Comparison of ENCODE assay signal across 10 cellular contexts in the genomic region with DNA sequence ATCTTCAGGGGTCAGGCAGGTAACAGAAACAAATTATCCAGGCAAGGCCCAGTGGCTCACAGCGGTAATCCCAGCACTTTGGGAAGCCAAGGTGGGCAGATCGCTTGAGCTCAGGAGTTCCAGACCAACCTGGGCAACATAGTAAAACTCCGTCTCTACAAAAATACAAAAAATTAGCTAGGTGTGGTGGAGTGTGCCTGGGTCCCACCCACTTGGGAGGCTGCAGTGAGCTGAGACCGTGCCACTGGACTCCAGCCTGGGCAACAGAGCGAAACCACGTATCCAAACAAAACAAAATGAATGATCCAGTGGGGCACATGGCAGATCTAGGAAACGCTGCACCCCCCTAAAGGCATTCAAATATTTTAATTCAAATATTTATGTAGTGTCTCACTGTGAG. TPM values are rescaled to one million over a fixed set of nuclear protein-coding genes. Genes with fewer than 3 reads are reported as not detected.
DNase-seq lines count a peak whose midpoint lies in the region; ATAC-seq and TF ChIP-seq lines count a peak whose summit lies in the region.
"Had no signal": no experiment of that assay in that cellular context is flagged by ENCODE, and none has a peak within 500 bp of the region (broad histone marks: within the 10 kb centered on the region; RNA-seq: fewer than 3 reads in every experiment).

No MANE protein-coding gene starts in this region.

- H3K4me3 Mint-ChIP-seq in activated CD8-positive, alpha-beta memory T cell treated with anti-CD3 and anti-CD28 coated beads, Interleukin-2, amount 10 ng/mL, durations not matched to agents 7 days and 5 days = no peak overlapping the region
- peak overlapping the region in 2 of 5 experiments; percentile 0 to 23 for H3K4me3 Mint-ChIP-seq in brain
- H3K4me3 Mint-ChIP-seq in CD8-positive, alpha-beta memory T cell = no peak overlapping the region

- H3K36me3 Mint-ChIP-seq in activated CD8-positive, alpha-beta memory T cell treated with anti-CD3 and anti-CD28 coated beads, Interleukin-2, amount 10 ng/mL, durations not matched to agents 7 days and 5 days = peaks cover 35% of the 10 kb centered on the region
- peaks cover 6% of the 10 kb centered on the region for H3K36me3 Mint-ChIP-seq in brain
- peaks cover 4 to 24% (median 8%) of the 10 kb centered on the region in 3 donors for H3K36me3 Mint-ChIP-seq in CD8-positive, alpha-beta memory T cell

- CTCF ChIA-PET in activated CD8-positive, alpha-beta memory T cell treated with anti-CD3 and anti-CD28 coated beads, Interleukin-2, amount 10 ng/mL, durations not matched to agents 7 days and 5 days (lab: Charles Lee) = interaction anchor here (1.5 to 2.0 kb wide), 2 partner anchors 8 to 18 kb away, joined by 5 read pairs; no protein-coding TSS in a partner anchor
- CTCF ChIA-PET in CD8-positive, alpha-beta memory T cell (lab: Charles Lee) = no interaction called here

- peaks cover 55% of the 10 kb centered on the region for H3K4me1 ChIP-seq in mesodermal cell (ENCODE audit: control insufficient read depth, insufficient read depth, low read length, poor library complexity, severe bottlenecking)
- peaks cover 60 to 67% of the 10 kb centered on the region in 2 donors for H3K4me1 ChIP-seq in thyroid gland
- H3K4me1 ChIP-seq in CD8-positive, alpha-beta memory T cell (ENCODE audit: insufficient read depth, low read length) = peaks cover 5% of the 10 kb centered on the region

- peaks cover 52% of the 10 kb centered on the region for H3K4me1 Mint-ChIP-seq in activated CD8-positive, alpha-beta memory T cell treated with anti-CD3 and anti-CD28 coated beads, Interleukin-2, amount 10 ng/mL, durations not matched to agents 7 days and 5 days
- H3K4me1 Mint-ChIP-seq in brain = peaks cover 78% of the 10 kb centered on the region
- H3K4me1 Mint-ChIP-seq in CD8-positive, alpha-beta memory T cell = peaks cover 15 to 27% (median 23%) of the 10 kb centered on the region in 3 donors

- H3K4me3 ChIP-seq in mesodermal cell (ENCODE audit: extremely low read depth, insufficient read depth, low read length, poor library complexity, severe bottlenecking) (no peak overlapping the region), thyroid gland (replicated peaks in 1 of 3) (no peak overlapping the region)
- H3K4me3 ChIP-seq in CD8-positive, alpha-beta memory T cell (ENCODE audit: low read length) = no peak overlapping the region

- TF ChIP-seq POLR2A in thyroid gland (IDR thresholded peaks at IDR 0.05) = no peak

- no peaks in the 10 kb centered on the region for H3K27me3 Mint-ChIP-seq in activated CD8-positive, alpha-beta memory T cell treated with anti-CD3 and anti-CD28 coated beads, Interleukin-2, amount 10 ng/mL, durations not matched to agents 7 days and 5 days
- H3K27me3 Mint-ChIP-seq in brain = no peaks in the 10 kb centered on the region
- no peaks in the 10 kb centered on the region for H3K27me3 Mint-ChIP-seq in CD8-positive, alpha-beta memory T cell

- H3K27ac ChIP-seq in mesodermal cell (ENCODE audit: low read depth, low read length, severe bottlenecking) (peak overlapping the region; percentile 87), thyroid gland (peak overlapping the region; percentile 72 to 86 (median 84))
- no peak overlapping the region for H3K27ac ChIP-seq in CD8-positive, alpha-beta memory T cell (ENCODE audit: low read depth, low read length)

- POLR2A ChIA-PET in CD8-positive, alpha-beta memory T cell (lab: Charles Lee) = no interaction called here

- no peaks in the 10 kb centered on the region for H3K9me3 Mint-ChIP-seq in activated CD8-positive, alpha-beta memory T cell treated with anti-CD3 and anti-CD28 coated beads, Interleukin-2, amount 10 ng/mL, durations not matched to agents 7 days and 5 days (ENCODE audit: low read depth)
- no peaks in the 10 kb centered on the region for H3K9me3 Mint-ChIP-seq in brain
- H3K9me3 Mint-ChIP-seq in CD8-positive, alpha-beta memory T cell = no peaks in the 10 kb centered on the region

- TF ChIP-seq CTCF in brain (conservative IDR thresholded peaks at IDR 0.05) (no peak), thyroid gland (IDR thresholded peaks at IDR 0.05) (no peak)

- no peaks in the 10 kb centered on the region for H3K9me3 ChIP-seq in mesodermal cell (ENCODE audit: control insufficient read depth, low read length)
- no peaks in the 10 kb centered on the region for H3K9me3 ChIP-seq in thyroid gland
- no peaks in the 10 kb centered on the region for H3K9me3 ChIP-seq in CD8-positive, alpha-beta memory T cell (ENCODE audit: low read length)

- ATAC-seq in activated CD8-positive, alpha-beta memory T cell treated with anti-CD3 and anti-CD28 coated beads, Interleukin-2, amount 10 ng/mL, durations not matched to agents 7 days and 5 days = no peak
- ATAC-seq in HG02642 (IDR thresholded peaks at IDR 0.05; ENCODE audit: poor library complexity, unreplicated experiment) = no peak

- DNase-seq in activated CD8-positive, alpha-beta memory T cell treated with anti-CD3 and anti-CD28 coated beads, Interleukin-2, amount 10 ng/mL, durations not matched to agents 7 days and 5 days = no peak
- DNase-seq in activated CD8-positive, alpha-beta memory T cell treated with anti-CD3 and anti-CD28 coated beads for 24 hours = no peak
- DNase-seq in thyroid gland (peak; percentile 77 to 83), UCSD-AML1 (lab: John Stamatoyannopoulos, UW; ENCODE audit: unreplicated experiment) (no peak)
- DNase-seq in CD8-positive, alpha-beta memory T cell = no peak
- DNase-seq: activated CD4-positive, CD25-positive, alpha-beta regulatory T cell treated with anti-CD3 and anti-CD28 coated beads, Interleukin-2, amount 50 U/mL, for 72 hours; NCI-H524 had no signal

- intact Hi-C loops in thyroid gland (cut with DNase I) = no loop called here

- no peaks in the 10 kb centered on the region for H3K27me3 ChIP-seq in thyroid gland
- no peaks in the 10 kb centered on the region for H3K27me3 ChIP-seq in CD8-positive, alpha-beta memory T cell (ENCODE audit: insufficient read depth, low read length, poor library complexity, severe bottlenecking)

- 94 to 95% methylated on average over 2 to 4 of the region's 7 CpGs for WGBS in mesodermal cell (ENCODE audit: insufficient coverage in 2 of 2), 2 experiments
- 43 to 66% methylated on average over 7 of the region's 7 CpGs for WGBS in thyroid gland, 2 donors

- H3K36me3 ChIP-seq in mesodermal cell (ENCODE audit: control insufficient read depth, insufficient read depth, low read length) (peaks cover 45% of the 10 kb centered on the region), thyroid gland (no peaks in the 10 kb centered on the region)
- H3K36me3 ChIP-seq in CD8-positive, alpha-beta memory T cell (ENCODE audit: insufficient read depth, low read length) = no peaks in the 10 kb centered on the region

- peak overlapping the region; percentile 13 for H3K27ac Mint-ChIP-seq in activated CD8-positive, alpha-beta memory T cell treated with anti-CD3 and anti-CD28 coated beads, Interleukin-2, amount 10 ng/mL, durations not matched to agents 7 days and 5 days
- peak overlapping the region; percentile 22 to 90 (median 68) for H3K27ac Mint-ChIP-seq in brain
- H3K27ac Mint-ChIP-seq in CD8-positive, alpha-beta memory T cell = peak overlapping the region in 3 of 8 donors; percentile 20 to 75 (median 25)

RNA-seq across cellular contexts. Expression of gene NUMA1, which starts 9.9 kb away (rescaled TPM):
- total RNA-seq in activated CD8-positive, alpha-beta memory T cell treated with anti-CD3 and anti-CD28 coated beads, Interleukin-2, amount 10 ng/mL, durations not matched to agents 7 days and 5 days = 100 to 1,000 TPM; 156 to 221 TPM
- polyA plus RNA-seq in brain (ENCODE audit: insufficient read depth, low read depth, low replicate concordance) = 419 TPM
- 146 TPM for polyA plus RNA-seq in mesodermal cell (2013, experiment 1 of 2)
- 135 TPM for polyA plus RNA-seq in mesodermal cell (2013, experiment 2 of 2)
- 100 to 1,000 TPM; 259 to 342 (median 280) TPM for total RNA-seq in thyroid gland
- total RNA-seq in CD8-positive, alpha-beta memory T cell = 100 to 1,000 TPM; 106 to 110 TPM
- 73.5 TPM for polyA plus RNA-seq in CD8-positive, alpha-beta memory T cell

RNA-seq across cellular contexts. Expression of gene LRRC51, which starts 10.2 kb away (rescaled TPM):
- total RNA-seq in activated CD8-positive, alpha-beta memory T cell treated with anti-CD3 and anti-CD28 coated beads, Interleukin-2, amount 10 ng/mL, durations not matched to agents 7 days and 5 days = 1 to 10 TPM; 4.0 to 9.2 TPM
- polyA plus RNA-seq in brain (ENCODE audit: insufficient read depth, low read depth, low replicate concordance) = 40.8 TPM
- polyA plus RNA-seq in mesodermal cell (2013, experiment 1 of 2) = 5.4 TPM
- 4.9 TPM for polyA plus RNA-seq in mesodermal cell (2013, experiment 2 of 2)
- total RNA-seq in thyroid gland = 10 to 100 TPM; 13.0 to 24.5 (median 14.1) TPM
- total RNA-seq in CD8-positive, alpha-beta memory T cell = 1 to 10 TPM; 8.2 to 8.9 TPM
- 2.6 TPM for polyA plus RNA-seq in CD8-positive, alpha-beta memory T cell

RNA-seq across cellular contexts. Expression of gene LAMTOR1, which starts 32.6 kb away (rescaled TPM):
- total RNA-seq in activated CD8-positive, alpha-beta memory T cell treated with anti-CD3 and anti-CD28 coated beads, Interleukin-2, amount 10 ng/mL, durations not matched to agents 7 days and 5 days = 10 to 100 TPM; 63.4 to 66.5 TPM
- polyA plus RNA-seq in brain (ENCODE audit: insufficient read depth, low read depth, low replicate concordance) = 180 TPM
- 142 TPM for polyA plus RNA-seq in mesodermal cell (2013, experiment 1 of 2)
- polyA plus RNA-seq in mesodermal cell (2013, experiment 2 of 2) = 112 TPM
- 100 to 1,000 TPM; 127 to 204 (median 182) TPM for total RNA-seq in thyroid gland
- total RNA-seq in CD8-positive, alpha-beta memory T cell = 10 to 100 TPM; 77.3 to 79.2 TPM
- 82.3 TPM for polyA plus RNA-seq in CD8-positive, alpha-beta memory T cell

RNA-seq across cellular contexts. Expression of gene TOMT, which starts 35.2 kb away (rescaled TPM):
- under 1 TPM in 1 of 2 experiments, not detected in 1; 0.23 TPM for total RNA-seq in activated CD8-positive, alpha-beta memory T cell treated with anti-CD3 and anti-CD28 coated beads, Interleukin-2, amount 10 ng/mL, durations not matched to agents 7 days and 5 days
- not detected for polyA plus RNA-seq in brain (ENCODE audit: insufficient read depth, low read depth, low replicate concordance)
- not detected for polyA plus RNA-seq in mesodermal cell (2013, experiment 1 of 2)
- not detected for polyA plus RNA-seq in mesodermal cell (2013, experiment 2 of 2)
- total RNA-seq in thyroid gland = not detected
- total RNA-seq in CD8-positive, alpha-beta memory T cell = not detected
- not detected for polyA plus RNA-seq in CD8-positive, alpha-beta memory T cell

RNA-seq across cellular contexts. Expression of gene ANAPC15, which starts 42.0 kb away (rescaled TPM):
- total RNA-seq in activated CD8-positive, alpha-beta memory T cell treated with anti-CD3 and anti-CD28 coated beads, Interleukin-2, amount 10 ng/mL, durations not matched to agents 7 days and 5 days = 10 to 100 TPM; 53.8 to 63.6 TPM
- polyA plus RNA-seq in brain (ENCODE audit: insufficient read depth, low read depth, low replicate concordance) = 105 TPM
- 38.9 TPM for polyA plus RNA-seq in mesodermal cell (2013, experiment 1 of 2)
- polyA plus RNA-seq in mesodermal cell (2013, experiment 2 of 2) = 48.8 TPM
- 10 to 100 TPM; 21.5 to 49.6 (median 39.7) TPM for total RNA-seq in thyroid gland
- 10 to 100 TPM; 63.3 to 66.2 TPM for total RNA-seq in CD8-positive, alpha-beta memory T cell
- 79.0 TPM for polyA plus RNA-seq in CD8-positive, alpha-beta memory T cell

Comparison
In these comparisons a context has a peak if more than half of its experiments do, and no peak if none do; other contexts are left out.
1. DNase-seq: peak in thyroid gland (2 of 2); none in activated CD8-positive, alpha-beta memory T cell treated with anti-CD3 and anti-CD28 coated beads, Interleukin-2, amount 10 ng/mL, durations not matched to agents 7 days and 5 days (single experiment), activated CD8-positive, alpha-beta memory T cell treated with anti-CD3 and anti-CD28 coated beads for 24 hours (single experiment), CD8-positive, alpha-beta memory T cell (0 of 5) and UCSD-AML1 (single experiment).